20 cellular contexts compared by ENCODE assay signal in genomic region chr12:58539295-58539694, GRCh38.
"Had no signal": no experiment of that assay in that cellular context is flagged by ENCODE, and none has a peak within 500 bp of the region (broad histone marks: within the 10 kb centered on the region; RNA-seq: fewer than 3 reads in every experiment).

No MANE protein-coding gene starts in this region.

- H3K36me3 ChIP-seq: MG63 had no signal

- DNase-seq: Karpas-422; KG1; MG63; NCI-H1092; NCI-H1105 treated with DMSO at 0.1 percent for 48 hours; NCI-H1694; NCI-H187 treated with DMSO at 0.1 percent for 48 hours; NCI-H2029 treated with DMSO at 0.1 percent for 48 hours; NCI-H2171 treated with DMSO at 0.1 percent for 48 hours; NCI-H446 treated with DMSO at 0.1 percent for 48 hours; NCI-H510A treated with DMSO at 0.1 percent for 48 hours; NCI-H526; NK-92 treated with Interleukin-12 subunit alpha and Interleukin-12 subunit beta, amount 100 ng/mL, for 24 hours; PC-3; SHP77 had no signal

- H3K9me3 ChIP-seq: MG63 had no signal

- H3K27me3 ChIP-seq: MG63 had no signal

- FAIRE-seq: HTR-8/SVneo had no signal

- ATAC-seq: Panc1, PC-3, SK-N-SH treated with all-trans-retinoic acid at 6 μM for 48 hours had no signal

- H3K4me3 ChIP-seq: MG63 had no signal

- H3K27ac ChIP-seq: HL-60, RWPE1 had no signal
